Comparison of ENCODE assay signal across 11 cellular contexts in genomic region chr1:116416854-116417513, GRCh38. TPM values are rescaled to one million over a fixed set of nuclear protein-coding genes. Genes with fewer than 3 reads are reported as not detected.
DNase-seq lines count a peak whose midpoint lies in the region; ATAC-seq and TF ChIP-seq lines count a peak whose summit lies in the region.
"Had no signal": no experiment of that assay in that cellular context is flagged by ENCODE, and none has a peak within 500 bp of the region (broad histone marks: within the 10 kb centered on the region; RNA-seq: fewer than 3 reads in every experiment).

No MANE protein-coding gene starts in this region.

- peaks cover 9% of the 10 kb centered on the region; the same call in 1 of the 2 replicates for H3K79me2 ChIP-seq in SU-DHL-6 (ENCODE audit: insufficient read depth, low read length)

- no peaks in the 10 kb centered on the region for H3K9me2 ChIP-seq in SU-DHL-6 (replicated peaks; ENCODE audit: insufficient read depth, low read length)

- DNase-seq in left ventricle myocardium inferior (no peak), Right ventricle myocardium superior (no peak), glutamatergic neuron (no peak), suprapubic skin (ENCODE audit: low spot score in 2 of 2) (no peak), T1000 (lab: John Stamatoyannopoulos, UW) (no peak), esophagus squamous epithelium (lab: John Stamatoyannopoulos, UW) (no peak)
- DNase-seq: COR-L47, NCI-H2227 treated with DMSO at 0.1 percent for 48 hours, SJCRH30 had no signal

- TF ChIP-seq EP300 in suprapubic skin (IDR thresholded peaks at IDR 0.05): no peak

- no peaks in the 10 kb centered on the region for H3K27me3 Mint-ChIP-seq in glutamatergic neuron (ENCODE audit: unreplicated experiment)

- H3K36me3 ChIP-seq in left ventricle myocardium inferior: no peaks in the 10 kb centered on the region
- no peaks in the 10 kb centered on the region for H3K36me3 ChIP-seq in SU-DHL-6 (ENCODE audit: low read length)
- H3K36me3 ChIP-seq in suprapubic skin: no peaks in the 10 kb centered on the region
- H3K36me3 ChIP-seq in esophagus squamous epithelium: no peaks in the 10 kb centered on the region
- H3K36me3 ChIP-seq: SJCRH30 had no signal

- H4K20me1 ChIP-seq in SU-DHL-6 (ENCODE audit: low read depth, low read length): no peaks in the 10 kb centered on the region

- peak overlapping the region; percentile 82 for H3K27ac Mint-ChIP-seq in glutamatergic neuron (ENCODE audit: unreplicated experiment)

- ATAC-seq in Right ventricle myocardium superior (ENCODE audit: poor library complexity) (no peak), GM21825 (IDR thresholded peaks at IDR 0.05; ENCODE audit: unreplicated experiment) (no peak)

- no peaks in the 10 kb centered on the region for H3K27me3 ChIP-seq in left ventricle myocardium inferior (ENCODE audit: low read depth)
- no peaks in the 10 kb centered on the region for H3K27me3 ChIP-seq in SU-DHL-6 (ENCODE audit: low read length)
- no peaks in the 10 kb centered on the region for H3K27me3 ChIP-seq in suprapubic skin
- no peaks in the 10 kb centered on the region for H3K27me3 ChIP-seq in esophagus squamous epithelium
- H3K27me3 ChIP-seq: SJCRH30 had no signal

- H2AFZ ChIP-seq in SU-DHL-6 (ENCODE audit: low read depth, low read length, severe bottlenecking): no peak overlapping the region

- no peaks in the 10 kb centered on the region for H3K36me3 Mint-ChIP-seq in glutamatergic neuron (ENCODE audit: unreplicated experiment)

- H3K4me1 Mint-ChIP-seq in glutamatergic neuron (ENCODE audit: low read depth, unreplicated experiment): peaks cover 20% of the 10 kb centered on the region

- H3K9me3 ChIP-seq in left ventricle myocardium inferior (replicated peaks): no peaks in the 10 kb centered on the region
- H3K9me3 ChIP-seq in SU-DHL-6 (ENCODE audit: insufficient read depth, low read length): no peaks in the 10 kb centered on the region
- H3K9me3 ChIP-seq in suprapubic skin: no peaks in the 10 kb centered on the region
- no peaks in the 10 kb centered on the region for H3K9me3 ChIP-seq in esophagus squamous epithelium
- H3K9me3 ChIP-seq: SJCRH30 had no signal

- H3K4me1 ChIP-seq in left ventricle myocardium inferior: peaks cover 65% of the 10 kb centered on the region
- peaks cover 29% of the 10 kb centered on the region for H3K4me1 ChIP-seq in suprapubic skin
- H3K4me1 ChIP-seq in esophagus squamous epithelium: peaks cover 0 to 54% (median 18%) of the 10 kb centered on the region in 3 donors

- peak overlapping the region; percentile 80 for H3K4me3 ChIP-seq in left ventricle myocardium inferior
- H3K4me3 ChIP-seq in SU-DHL-6 (ENCODE audit: insufficient read depth, low read length, poor library complexity, severe bottlenecking): peak overlapping the region; percentile 94
- H3K4me3 ChIP-seq in suprapubic skin: no peak overlapping the region
- H3K4me3 ChIP-seq in esophagus squamous epithelium: no peak overlapping the region

- H3K27ac ChIP-seq in left ventricle myocardium inferior (replicated peaks) (peak overlapping the region; percentile 88), SU-DHL-6 (ENCODE audit: low read depth, low read length) (no peak overlapping the region), suprapubic skin (peak overlapping the region; percentile 10), esophagus squamous epithelium (no peak overlapping the region)
- H3K27ac ChIP-seq: SJCRH30 had no signal

- TF ChIP-seq POLR2A in suprapubic skin (IDR thresholded peaks at IDR 0.05): no peak
- no peak for TF ChIP-seq POLR2A in esophagus squamous epithelium (IDR thresholded peaks at IDR 0.05)

- WGBS in suprapubic skin: 82% methylated on average over 4 of the region's 4 CpGs
- 82 to 89% methylated on average over 4 of the region's 4 CpGs for WGBS in esophagus squamous epithelium, 2 donors

- peak overlapping the region; percentile 71 for H3K4me2 ChIP-seq in SU-DHL-6 (ENCODE audit: low read depth, low read length, poor library complexity, severe bottlenecking)

- no peaks in the 10 kb centered on the region for H3F3A ChIP-seq in SU-DHL-6 (ENCODE audit: insufficient read depth)

- H3K9ac ChIP-seq in SU-DHL-6 (ENCODE audit: low read length): peak overlapping the region; percentile 96

- intact Hi-C loops in left ventricle myocardium inferior (cut with micrococcal nuclease) (no loop called here), Right ventricle myocardium superior (cut with DNase I) (loop anchor here (5.0 kb wide), 1 partner anchor 40 kb away; no protein-coding TSS in a partner anchor), esophagus squamous epithelium (cut with DNase I) (no loop called here)

- H3K4me3 Mint-ChIP-seq in glutamatergic neuron (ENCODE audit: unreplicated experiment): peak overlapping the region; percentile 92

- peaks cover 7% of the 10 kb centered on the region for H3K9me3 Mint-ChIP-seq in glutamatergic neuron (ENCODE audit: unreplicated experiment)

- no peak for TF ChIP-seq CTCF in left ventricle myocardium inferior (IDR thresholded peaks at IDR 0.05; ENCODE audit: borderline replicate concordance)
- no peak for TF ChIP-seq CTCF in SU-DHL-6 (IDR thresholded peaks at IDR 0.05; ENCODE audit: insufficient read depth, low read length, poor library complexity, severe bottlenecking)
- no peak for TF ChIP-seq CTCF in glutamatergic neuron (IDR thresholded peaks at IDR 0.05; ENCODE audit: partially characterized antibody, unreplicated experiment)
- no peak for TF ChIP-seq CTCF in suprapubic skin (IDR thresholded peaks at IDR 0.05)
- no peak for TF ChIP-seq CTCF in esophagus squamous epithelium (IDR thresholded peaks at IDR 0.05)

RNA-seq across cellular contexts. Expression of gene ATP1A1, which starts 43.9 kb away (rescaled TPM):
- total RNA-seq in left ventricle myocardium inferior (230 TPM), Right ventricle myocardium superior (255 TPM), glutamatergic neuron (ENCODE audit: unreplicated experiment) (78.4 TPM), suprapubic skin (100 to 1,000 TPM; 556 to 703 (median 561) TPM), esophagus squamous epithelium (100 to 1,000 TPM; 310 to 443 (median 391) TPM)

Comparison
In these comparisons a context has a peak if more than half of its experiments do, and no peak if none do; other contexts are left out.
1. H3K27ac ChIP-seq: peak in left ventricle myocardium inferior (single experiment) and suprapubic skin (single experiment); none in SU-DHL-6 (single experiment) and esophagus squamous epithelium (0 of 4).
2. H3K4me3 ChIP-seq: peak in left ventricle myocardium inferior (single experiment) and SU-DHL-6 (single experiment); none in suprapubic skin (single experiment) and esophagus squamous epithelium (0 of 4).